ENCODE assay signal across 28 cellular contexts in the genomic region with DNA sequence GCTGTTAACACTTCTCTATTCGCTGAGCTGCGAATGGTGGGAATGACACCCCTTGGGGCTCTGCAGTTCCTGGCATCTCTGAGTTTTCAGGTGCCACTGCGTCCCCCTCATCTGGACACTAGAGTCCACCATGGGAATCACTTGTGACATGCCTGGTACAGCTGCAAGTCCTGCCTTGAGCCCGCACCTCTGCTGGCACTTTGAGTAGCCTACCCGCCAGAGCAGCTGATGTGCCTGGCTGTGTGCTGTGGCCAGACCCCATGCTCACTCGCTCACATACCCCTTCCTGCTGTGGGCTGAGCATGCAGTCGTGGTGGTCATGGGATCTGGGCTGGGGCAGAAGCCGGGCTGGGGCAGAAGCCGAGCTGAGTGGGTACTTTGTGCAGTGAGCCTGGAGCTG.
"Had no signal": no experiment of that assay in that cellular context is flagged by ENCODE, and none has a peak within 500 bp of the region (broad histone marks: within the 10 kb centered on the region; RNA-seq: fewer than 3 reads in every experiment).

No MANE protein-coding gene starts in this region.

- H3K36me3 Mint-ChIP-seq: naive thymus-derived CD4-positive, alpha-beta T cell; stimulated activated memory B cell treated with anti-CD40 and anti-IgM and Interleukin-4, amounts not matched to agents 10 μg/mL and 1 μg/mL and 100 μg/mL, for 72 hours; type B pancreatic cell had no signal

- H3K4me3 ChIP-seq: gastrocnemius medialis, heart left ventricle, hepatocyte, left lung, prostate gland, right atrium auricular region, sigmoid colon, testis, tibial artery had no signal

- H3K27ac Mint-ChIP-seq: naive thymus-derived CD4-positive, alpha-beta T cell; nephron; stimulated activated memory B cell treated with anti-CD40 and anti-IgM and Interleukin-4, amounts not matched to agents 10 μg/mL and 1 μg/mL and 100 μg/mL, for 72 hours; type B pancreatic cell had no signal

- FAIRE-seq: kidney, urothelium cell line had no signal

- H3K27me3 ChIP-seq: gastrocnemius medialis, heart left ventricle, hepatocyte, left lung, right atrium auricular region, sigmoid colon, testis, tibial artery had no signal

- H3K36me3 ChIP-seq: gastrocnemius medialis, heart left ventricle, left lung, prostate gland, right atrium auricular region, sigmoid colon, tibial artery had no signal

- ATAC-seq: esophagus mucosa; gastrocnemius medialis; heart left ventricle; naive thymus-derived CD4-positive, alpha-beta T cell; stimulated activated memory B cell treated with anti-CD40 and anti-IgM and Interleukin-4, amounts not matched to agents 10 μg/mL and 1 μg/mL and 100 μg/mL, for 72 hours; stimulated activated naive CD8-positive, alpha-beta T cell treated with anti-CD3 and anti-CD28 coated beads, Interleukin-15, Interleukin-2, amounts not matched to agents 100 U/mL and 50 U/mL, for 24 hours had no signal

- H3K27ac ChIP-seq: epithelial cell of prostate, gastrocnemius medialis, heart left ventricle, hepatocyte, left lung, parathyroid adenoma, prostate gland, right atrium auricular region, sigmoid colon, testis, tibial artery had no signal

- DNase-seq: cerebellar nuclear complex; cortex of kidney; foreskin fibroblast; gastrocnemius medialis; heart left ventricle; kidney; mesendoderm; midbrain; naive thymus-derived CD4-positive, alpha-beta T cell; occipital lobe; sigmoid colon; stimulated activated CD4-positive, alpha-beta T cell treated with anti-CD3 and anti-CD28 coated beads, Interleukin-2, amount 100 ng/mL, for 24 hours; stimulated activated CD4-positive, alpha-beta T cell treated with anti-CD3 and anti-CD28 coated beads, Interleukin-4, amount 100 ng/mL, for 24 hours; stimulated activated naive CD8-positive, alpha-beta T cell treated with anti-CD3 and anti-CD28 coated beads, Interleukin-15, Interleukin-2, amounts not matched to agents 100 U/mL and 50 U/mL, for 24 hours; substantia nigra; testis; tibial artery had no signal

- H3K9ac ChIP-seq: parathyroid adenoma had no signal

- H3K4me2 ChIP-seq: hepatocyte had no signal

- H3K4me1 Mint-ChIP-seq: naive thymus-derived CD4-positive, alpha-beta T cell; nephron; stimulated activated memory B cell treated with anti-CD40 and anti-IgM and Interleukin-4, amounts not matched to agents 10 μg/mL and 1 μg/mL and 100 μg/mL, for 72 hours had no signal

- H3K27me3 Mint-ChIP-seq: naive thymus-derived CD4-positive, alpha-beta T cell; stimulated activated memory B cell treated with anti-CD40 and anti-IgM and Interleukin-4, amounts not matched to agents 10 μg/mL and 1 μg/mL and 100 μg/mL, for 72 hours; type B pancreatic cell had no signal

- H3K9me3 Mint-ChIP-seq: nephron; stimulated activated memory B cell treated with anti-CD40 and anti-IgM and Interleukin-4, amounts not matched to agents 10 μg/mL and 1 μg/mL and 100 μg/mL, for 72 hours; type B pancreatic cell had no signal

- H2AFZ ChIP-seq: hepatocyte, parathyroid adenoma had no signal

- H3K4me3 Mint-ChIP-seq: naive thymus-derived CD4-positive, alpha-beta T cell; nephron; stimulated activated memory B cell treated with anti-CD40 and anti-IgM and Interleukin-4, amounts not matched to agents 10 μg/mL and 1 μg/mL and 100 μg/mL, for 72 hours; type B pancreatic cell had no signal

- H3K79me2 ChIP-seq: hepatocyte, parathyroid adenoma had no signal

- H3K4me1 ChIP-seq: gastrocnemius medialis, heart left ventricle, left lung, parathyroid adenoma, prostate gland, right atrium auricular region, sigmoid colon, testis, tibial artery had no signal

- H3K9me3 ChIP-seq: gastrocnemius medialis, prostate gland, right atrium auricular region, sigmoid colon, testis, tibial artery had no signal
